20 cellular contexts compared by ENCODE assay signal in the genomic region with DNA sequence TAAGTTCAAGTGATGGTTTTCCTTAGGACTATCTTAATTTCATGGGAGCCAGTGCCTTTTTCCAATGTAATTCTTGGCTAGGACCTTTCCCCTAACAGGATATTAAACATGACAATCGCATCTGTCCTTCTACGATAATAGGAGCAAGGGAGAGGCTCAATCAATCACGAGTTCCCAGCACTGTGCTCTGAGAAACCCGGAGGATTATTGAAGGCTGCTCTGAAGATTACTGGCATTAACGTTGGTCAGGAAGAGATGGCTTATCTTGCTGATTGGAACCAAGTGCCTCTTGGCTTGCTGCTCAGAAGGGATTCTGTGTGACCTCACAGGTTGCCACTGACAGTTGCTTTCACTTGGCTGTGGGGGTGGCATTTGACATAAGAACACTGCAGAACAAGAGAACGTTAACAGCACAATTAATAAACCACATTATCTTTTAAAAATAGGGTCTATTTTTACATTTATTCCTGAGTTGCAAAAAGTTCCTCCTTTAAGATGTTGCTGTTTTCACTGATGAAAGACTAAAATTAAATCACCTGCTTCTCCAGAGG.
"Had no signal": no experiment of that assay in that cellular context is flagged by ENCODE, and none has a peak within 500 bp of the region (broad histone marks: within the 10 kb centered on the region; RNA-seq: fewer than 3 reads in every experiment).

No MANE protein-coding gene starts in this region.

- H3K36me3 ChIP-seq: lower lobe of right lung, right atrium auricular region, tibial nerve had no signal

- H3K4me3 ChIP-seq: body of pancreas, lower lobe of right lung, right atrium auricular region, tibial nerve had no signal

- H3K27ac Mint-ChIP-seq: activated CD4-positive, alpha-beta T cell treated with anti-CD3 and anti-CD28 coated beads, Interleukin-2, amount 10 ng/mL, durations not matched to agents 7 days and 5 days; activated CD8-positive, alpha-beta T cell treated with anti-CD3 and anti-CD28 coated beads, Interleukin-2, amount 10 ng/mL, durations not matched to agents 7 days and 5 days; activated naive CD4-positive, alpha-beta T cell treated with anti-CD3 and anti-CD28 coated beads, Interleukin-2, amount 50 U/mL, for 24 hours; activated T-helper 1 cell treated with anti-CD3 and anti-CD28 coated beads, Interleukin-12 subunit alpha, Interleukin-12 subunit beta, Interleukin-2, Interleukin-4 antibody, amounts not matched to agents 30 ng/mL and 10 ng/mL and 1 ng/mL, durations not matched to agents 14 hours and 24 hours and 36 hours; naive B cell; progenitor cell of endocrine pancreas; stimulated activated naive CD8-positive, alpha-beta T cell treated with anti-CD3 and anti-CD28 coated beads, Interleukin-15, Interleukin-2, amounts not matched to agents 100 ng/mL and 50 ng/mL, for 24 hours; T-helper 17 cell had no signal

- H3K27ac ChIP-seq: body of pancreas, lower lobe of right lung, right atrium auricular region, tibial nerve had no signal

- DNase-seq: activated CD4-positive, alpha-beta T cell treated with anti-CD3 and anti-CD28 coated beads, Interleukin-2, amount 10 ng/mL, durations not matched to agents 7 days and 5 days; activated CD8-positive, alpha-beta T cell treated with anti-CD3 and anti-CD28 coated beads, Interleukin-2, amount 10 ng/mL, durations not matched to agents 7 days and 5 days; activated gamma-delta T cell; body of pancreas; foreskin fibroblast; lower lobe of right lung; mesendoderm; naive B cell; stimulated activated CD4-positive, alpha-beta T cell treated with anti-CD3 and anti-CD28 coated beads, Interleukin-12 subunit alpha, Interleukin-12 subunit beta, amount 100 ng/mL, for 4 hours; stimulated activated CD4-positive, alpha-beta T cell treated with anti-CD3 and anti-CD28 coated beads, Interleukin-4, amount 100 ng/mL, for 4 hours; T-helper 17 cell had no signal

- H3K4me3 Mint-ChIP-seq: activated CD4-positive, alpha-beta T cell treated with anti-CD3 and anti-CD28 coated beads, Interleukin-2, amount 10 ng/mL, durations not matched to agents 7 days and 5 days; activated CD8-positive, alpha-beta T cell treated with anti-CD3 and anti-CD28 coated beads, Interleukin-2, amount 10 ng/mL, durations not matched to agents 7 days and 5 days; activated naive CD4-positive, alpha-beta T cell treated with anti-CD3 and anti-CD28 coated beads, Interleukin-2, amount 50 U/mL, for 24 hours; activated T-helper 1 cell treated with anti-CD3 and anti-CD28 coated beads, Interleukin-12 subunit alpha, Interleukin-12 subunit beta, Interleukin-2, Interleukin-4 antibody, amounts not matched to agents 30 ng/mL and 10 ng/mL and 1 ng/mL, durations not matched to agents 14 hours and 24 hours and 36 hours; naive B cell; neural crest cell; stimulated activated naive CD8-positive, alpha-beta T cell treated with anti-CD3 and anti-CD28 coated beads, Interleukin-15, Interleukin-2, amounts not matched to agents 100 ng/mL and 50 ng/mL, for 24 hours; T-helper 17 cell had no signal

- H3K9me3 Mint-ChIP-seq: activated CD4-positive, alpha-beta T cell treated with anti-CD3 and anti-CD28 coated beads, Interleukin-2, amount 10 ng/mL, durations not matched to agents 7 days and 5 days; activated naive CD4-positive, alpha-beta T cell treated with anti-CD3 and anti-CD28 coated beads, Interleukin-2, amount 50 U/mL, for 24 hours; activated T-helper 1 cell treated with anti-CD3 and anti-CD28 coated beads, Interleukin-12 subunit alpha, Interleukin-12 subunit beta, Interleukin-2, Interleukin-4 antibody, amounts not matched to agents 30 ng/mL and 10 ng/mL and 1 ng/mL, durations not matched to agents 14 hours and 24 hours and 36 hours had no signal

- H3K4me1 Mint-ChIP-seq: activated CD4-positive, alpha-beta T cell treated with anti-CD3 and anti-CD28 coated beads, Interleukin-2, amount 10 ng/mL, durations not matched to agents 7 days and 5 days; activated naive CD4-positive, alpha-beta T cell treated with anti-CD3 and anti-CD28 coated beads, Interleukin-2, amount 50 U/mL, for 24 hours; naive B cell; T-helper 17 cell had no signal

- H3K4me1 ChIP-seq: body of pancreas, lower lobe of right lung, right atrium auricular region, tibial nerve had no signal

- ATAC-seq: activated CD4-positive, CD25-positive, alpha-beta regulatory T cell treated with anti-CD3 and anti-CD28 coated beads, Interleukin-2, amount 50 U/mL, for 24 hours; activated CD8-positive, alpha-beta T cell treated with anti-CD3 and anti-CD28 coated beads, Interleukin-2, amount 10 ng/mL, durations not matched to agents 7 days and 5 days; body of pancreas; left lobe of liver; lower lobe of right lung; T-helper 17 cell had no signal

- H3K27me3 Mint-ChIP-seq: activated CD4-positive, alpha-beta T cell treated with anti-CD3 and anti-CD28 coated beads, Interleukin-2, amount 10 ng/mL, durations not matched to agents 7 days and 5 days; naive B cell; progenitor cell of endocrine pancreas; stimulated activated naive CD8-positive, alpha-beta T cell treated with anti-CD3 and anti-CD28 coated beads, Interleukin-15, Interleukin-2, amounts not matched to agents 100 ng/mL and 50 ng/mL, for 24 hours; T-helper 17 cell had no signal

- H3K27me3 ChIP-seq: body of pancreas, right atrium auricular region, tibial nerve had no signal

- H3K36me3 Mint-ChIP-seq: activated naive CD4-positive, alpha-beta T cell treated with anti-CD3 and anti-CD28 coated beads, Interleukin-2, amount 50 U/mL, for 24 hours; naive B cell had no signal
